ENCODE assay signal across 8 cellular contexts in genomic region chr3:81339040-81339845, GRCh38.
DNase-seq lines count a peak whose midpoint lies in the region; ATAC-seq, FAIRE-seq and TF ChIP-seq lines count a peak whose summit lies in the region.

No MANE protein-coding gene starts in this region.

- peak; percentile 83 for ATAC-seq in GM21367 (IDR thresholded peaks at IDR 0.05; ENCODE audit: unreplicated experiment)
- ATAC-seq in HG03520 (IDR thresholded peaks at IDR 0.05; ENCODE audit: unreplicated experiment), result peak; percentile 83

- H3K9ac ChIP-seq in astrocyte (ENCODE audit: low read length) (no peak overlapping the region), neural progenitor cell (no peak overlapping the region)

- no peak for TF ChIP-seq EP300 in stomach (IDR thresholded peaks at IDR 0.05)

- H3F3A ChIP-seq in DOHH2 (ENCODE audit: control insufficient read depth, insufficient read depth) (no peaks in the 10 kb centered on the region), neural progenitor cell (ENCODE audit: low read depth) (no peaks in the 10 kb centered on the region)

- intact Hi-C loops in stomach (cut with DNase I; ENCODE audit: low total_unique reads), result no loop called here

- DNase-seq in astrocyte (ENCODE audit: low read depth), result peak; percentile 15
- peak; percentile 11 for DNase-seq in neural progenitor cell (ENCODE audit: low spot score)
- no peak for DNase-seq in activated T-cell treated with anti-CD3 and anti-CD28 coated beads, Interleukin-2, amount 50 U/mL, for 24 hours
- DNase-seq in cerebellar nuclear complex (lab: John Stamatoyannopoulos, UW), result no peak
- no peak for DNase-seq in stomach

- no peak for FAIRE-seq in astrocyte (lab: Jason Lieb, UNC)

- H3K4me1 Mint-ChIP-seq in astrocyte (ENCODE audit: low read depth, unreplicated experiment) (no peaks in the 10 kb centered on the region), neural progenitor cell (no peaks in the 10 kb centered on the region)
- no peaks in the 10 kb centered on the region for H3K4me1 Mint-ChIP-seq in activated T-cell treated with anti-CD3 and anti-CD28 coated beads, Interleukin-2, amount 50 U/mL, for 24 hours (ENCODE audit: low read depth)

- H3K36me3 ChIP-seq in DOHH2 (ENCODE audit: control insufficient read depth, low read length) (no peaks in the 10 kb centered on the region), astrocyte (ENCODE audit: insufficient read depth, low read length) (no peaks in the 10 kb centered on the region), neural progenitor cell (no peaks in the 10 kb centered on the region), stomach (no peaks in the 10 kb centered on the region)

- no peak overlapping the region for H3K27ac Mint-ChIP-seq in astrocyte (ENCODE audit: unreplicated experiment)
- H3K27ac Mint-ChIP-seq in neural progenitor cell, result no peak overlapping the region
- no peak overlapping the region for H3K27ac Mint-ChIP-seq in activated T-cell treated with anti-CD3 and anti-CD28 coated beads, Interleukin-2, amount 50 U/mL, for 24 hours

- no peak overlapping the region for H3K4me3 Mint-ChIP-seq in astrocyte (ENCODE audit: unreplicated experiment)
- no peak overlapping the region for H3K4me3 Mint-ChIP-seq in neural progenitor cell
- no peak overlapping the region for H3K4me3 Mint-ChIP-seq in activated T-cell treated with anti-CD3 and anti-CD28 coated beads, Interleukin-2, amount 50 U/mL, for 24 hours

- TF ChIP-seq POLR2A in stomach (IDR thresholded peaks at IDR 0.05), result no peak

- H4K20me1 ChIP-seq in DOHH2 (ENCODE audit: control insufficient read depth, insufficient read depth, low read depth, low read length) (no peaks in the 10 kb centered on the region), astrocyte (ENCODE audit: insufficient read depth, low read length) (no peaks in the 10 kb centered on the region), neural progenitor cell (ENCODE audit: low read depth) (no peaks in the 10 kb centered on the region)

- H3K9me3 ChIP-seq in DOHH2 (ENCODE audit: control insufficient read depth, insufficient read depth, low read length), result no peaks in the 10 kb centered on the region
- H3K9me3 ChIP-seq in astrocyte (ENCODE audit: insufficient read depth, low read depth, low read length), result no peaks in the 10 kb centered on the region
- no peaks in the 10 kb centered on the region for H3K9me3 ChIP-seq in neural progenitor cell (ENCODE audit: low read depth)
- no peaks in the 10 kb centered on the region for H3K9me3 ChIP-seq in stomach

- H3K36me3 Mint-ChIP-seq in astrocyte (ENCODE audit: low read depth, unreplicated experiment), result no peaks in the 10 kb centered on the region
- no peaks in the 10 kb centered on the region for H3K36me3 Mint-ChIP-seq in neural progenitor cell
- no peaks in the 10 kb centered on the region for H3K36me3 Mint-ChIP-seq in activated T-cell treated with anti-CD3 and anti-CD28 coated beads, Interleukin-2, amount 50 U/mL, for 24 hours (ENCODE audit: low read depth)

- 70 to 92% (median 78%) methylated on average over 1 of the region's 1 CpG for WGBS in stomach, 5 donors

- TF ChIP-seq CTCF in DOHH2 (IDR thresholded peaks at IDR 0.05; ENCODE audit: low read depth, low read length, poor library complexity, severe bottlenecking) (peak; percentile 67), astrocyte (IDR thresholded peaks at IDR 0.05; ENCODE audit: insufficient read depth, low read depth, low read length) (peak; percentile 55), neural progenitor cell (IDR thresholded peaks at IDR 0.05) (peak; percentile 64), stomach (IDR thresholded peaks at IDR 0.05) (peak in 1 of 7 experiments; percentile 27)

- H3K4me3 ChIP-seq in DOHH2 (ENCODE audit: low read length) (no peak overlapping the region), astrocyte (ENCODE audit: insufficient read depth, low read depth, low read length) (no peak overlapping the region), neural progenitor cell (no peak overlapping the region), stomach (no peak overlapping the region)

- H3K79me2 ChIP-seq in DOHH2 (ENCODE audit: control insufficient read depth, low read length), result no peaks in the 10 kb centered on the region
- H3K79me2 ChIP-seq in astrocyte (ENCODE audit: insufficient read depth, low read length), result no peaks in the 10 kb centered on the region
- H3K79me2 ChIP-seq in neural progenitor cell (ENCODE audit: low read depth), result no peaks in the 10 kb centered on the region

- H2AFZ ChIP-seq in astrocyte (ENCODE audit: low read depth, low read length) (no peak overlapping the region), neural progenitor cell (replicated peaks) (peak overlapping the region; percentile 8)

- H3K27ac ChIP-seq in DOHH2 (ENCODE audit: low read depth, low read length) (no peak overlapping the region), astrocyte (ENCODE audit: low read depth, low read length) (no peak overlapping the region), neural progenitor cell (no peak overlapping the region), stomach (no peak overlapping the region)

- H3K27me3 ChIP-seq in DOHH2 (ENCODE audit: control insufficient read depth, low read length) (no peaks in the 10 kb centered on the region), astrocyte (ENCODE audit: insufficient read depth, low read length) (no peaks in the 10 kb centered on the region), neural progenitor cell (no peaks in the 10 kb centered on the region), stomach (no peaks in the 10 kb centered on the region)

- H3K9me2 ChIP-seq in DOHH2 (replicated peaks; ENCODE audit: control insufficient read depth, low read length), result no peaks in the 10 kb centered on the region

- H3K9me3 Mint-ChIP-seq in astrocyte (ENCODE audit: unreplicated experiment) (no peaks in the 10 kb centered on the region), neural progenitor cell (no peaks in the 10 kb centered on the region)
- no peaks in the 10 kb centered on the region for H3K9me3 Mint-ChIP-seq in activated T-cell treated with anti-CD3 and anti-CD28 coated beads, Interleukin-2, amount 50 U/mL, for 24 hours

- H3K4me2 ChIP-seq in DOHH2 (ENCODE audit: low read length) (no peak overlapping the region), astrocyte (ENCODE audit: low read length) (no peak overlapping the region), neural progenitor cell (no peak overlapping the region)

- H3K27me3 Mint-ChIP-seq in astrocyte (ENCODE audit: low read depth, unreplicated experiment) (no peaks in the 10 kb centered on the region), neural progenitor cell (ENCODE audit: insufficient read depth, low read depth) (no peaks in the 10 kb centered on the region)
- H3K27me3 Mint-ChIP-seq in activated T-cell treated with anti-CD3 and anti-CD28 coated beads, Interleukin-2, amount 50 U/mL, for 24 hours, result no peaks in the 10 kb centered on the region

- H3K4me1 ChIP-seq in DOHH2 (ENCODE audit: control insufficient read depth, low read length) (no peaks in the 10 kb centered on the region), astrocyte (ENCODE audit: insufficient read depth, low read length) (no peaks in the 10 kb centered on the region), neural progenitor cell (no peaks in the 10 kb centered on the region), stomach (no peaks in the 10 kb centered on the region)

Comparison
In these comparisons a context has a peak if more than half of its experiments do, and no peak if none do; other contexts are left out.
1. DNase-seq: peak in astrocyte (single experiment) and neural progenitor cell (single experiment); none in activated T-cell treated with anti-CD3 and anti-CD28 coated beads, Interleukin-2, amount 50 U/mL, for 24 hours (single experiment), cerebellar nuclear complex (0 of 2) and stomach (single experiment).